In the genomic region with DNA sequence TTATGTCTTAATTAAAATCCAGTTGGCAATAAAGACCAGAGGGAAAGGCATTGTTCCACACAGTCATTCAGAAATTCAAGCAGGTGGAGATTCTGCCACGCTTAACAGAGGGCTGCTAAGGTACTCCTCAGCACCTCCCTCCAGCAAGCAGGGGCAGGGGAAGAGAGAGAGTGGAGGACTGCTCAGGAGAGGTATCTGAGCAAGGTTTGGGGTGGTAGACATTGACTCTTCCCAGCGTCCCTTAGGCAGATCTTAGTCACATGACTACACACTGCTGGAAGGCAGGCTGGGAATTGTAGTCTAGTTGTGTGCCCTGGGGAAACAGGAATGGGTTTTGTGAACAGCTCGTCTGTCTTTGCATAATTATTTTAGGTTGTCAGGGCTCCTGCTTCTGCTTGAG, we compare ENCODE assay signal across 24 cellular contexts.
"Had no signal": no experiment of that assay in that cellular context is flagged by ENCODE, and none has a peak within 500 bp of the region (broad histone marks: within the 10 kb centered on the region; RNA-seq: fewer than 3 reads in every experiment).

No MANE protein-coding gene starts in this region.

- H3K9me3 Mint-ChIP-seq: activated naive CD4-positive, alpha-beta T cell treated with anti-CD3 and anti-CD28 coated beads, Interleukin-2, amount 50 U/mL, for 72 hours; activated T-helper 17 cell treated with anti-CD3 and anti-CD28 coated beads, Interleukin-2, amount 50 U/mL, for 72 hours; immature natural killer cell; stimulated activated naive CD8-positive, alpha-beta T cell treated with anti-CD3 and anti-CD28 coated beads, Interleukin-15, Interleukin-2, amounts not matched to agents 100 ng/mL and 50 ng/mL, for 24 hours; T-helper 2 cell treated with Interferon-gamma antibody and Interleukin-4, amounts not matched to agents 5 μg/mL and 100 μg/mL, for 36 hours had no signal

- H3K4me1 Mint-ChIP-seq: activated T-helper 17 cell treated with anti-CD3 and anti-CD28 coated beads, Interleukin-2, amount 50 U/mL, for 72 hours; immature natural killer cell had no signal

- H3K36me3 ChIP-seq: lower lobe of right lung, neutrophil, ovary, right atrium auricular region, thyroid gland, WERI-Rb-1 had no signal

- H3K4me3 ChIP-seq: lower lobe of right lung, ovary, psoas muscle, right atrium auricular region, thyroid gland had no signal

- ATAC-seq: activated naive CD4-positive, alpha-beta T cell treated with anti-CD3 and anti-CD28 coated beads, Interleukin-2, amount 50 U/mL, for 72 hours; activated T-helper 17 cell treated with anti-CD3 and anti-CD28 coated beads, Interleukin-2, amount 50 U/mL, for 72 hours; left lobe of liver; lower lobe of right lung; naive thymus-derived CD8-positive, alpha-beta T cell; psoas muscle had no signal

- H3K27me3 Mint-ChIP-seq: brain; dendritic cell treated with granulocyte-macrophage colony-stimulating factor and Interleukin-4, amounts not matched to agents 40 ng/mL and 50 ng/mL, for 4 days had no signal

- H3K4me3 Mint-ChIP-seq: activated T-cell treated with anti-CD3 and anti-CD28 coated beads, Interleukin-2, amount 50 U/mL, for 24 hours; activated T-helper 17 cell treated with anti-CD3 and anti-CD28 coated beads, Interleukin-2, amount 50 U/mL, for 72 hours; brain; dendritic cell treated with granulocyte-macrophage colony-stimulating factor and Interleukin-4, amounts not matched to agents 40 ng/mL and 50 ng/mL, for 4 days; immature natural killer cell; naive thymus-derived CD8-positive, alpha-beta T cell; stimulated activated naive CD8-positive, alpha-beta T cell treated with anti-CD3 and anti-CD28 coated beads, Interleukin-15, Interleukin-2, amounts not matched to agents 100 ng/mL and 50 ng/mL, for 24 hours; T-helper 2 cell treated with Interferon-gamma antibody and Interleukin-4, amounts not matched to agents 5 μg/mL and 100 μg/mL, for 36 hours had no signal

- H3K4me1 ChIP-seq: lower lobe of right lung, psoas muscle, right atrium auricular region, thyroid gland had no signal

- H3K9me3 ChIP-seq: lower lobe of right lung, neutrophil, ovary, psoas muscle, right atrium auricular region, thyroid gland had no signal

- H3K27ac ChIP-seq: lower lobe of right lung, neutrophil, ovary, psoas muscle, right atrium auricular region, thyroid gland, WERI-Rb-1 had no signal

- H3K27me3 ChIP-seq: neutrophil, ovary, right atrium auricular region, thyroid gland had no signal

- H3K36me3 Mint-ChIP-seq: activated naive CD4-positive, alpha-beta T cell treated with anti-CD3 and anti-CD28 coated beads, Interleukin-2, amount 50 U/mL, for 72 hours; brain; immature natural killer cell had no signal

- H3K27ac Mint-ChIP-seq: activated naive CD4-positive, alpha-beta T cell treated with anti-CD3 and anti-CD28 coated beads, Interleukin-2, amount 50 U/mL, for 72 hours; activated T-cell treated with anti-CD3 and anti-CD28 coated beads, Interleukin-2, amount 50 U/mL, for 24 hours; activated T-helper 17 cell treated with anti-CD3 and anti-CD28 coated beads, Interleukin-2, amount 50 U/mL, for 72 hours; dendritic cell treated with granulocyte-macrophage colony-stimulating factor and Interleukin-4, amounts not matched to agents 40 ng/mL and 50 ng/mL, for 4 days; immature natural killer cell; stimulated activated naive CD8-positive, alpha-beta T cell treated with anti-CD3 and anti-CD28 coated beads, Interleukin-15, Interleukin-2, amounts not matched to agents 100 ng/mL and 50 ng/mL, for 24 hours; T-helper 2 cell treated with Interferon-gamma antibody and Interleukin-4, amounts not matched to agents 5 μg/mL and 100 μg/mL, for 36 hours had no signal

- DNase-seq: activated CD4-positive, alpha-beta T cell treated with anti-CD3 and anti-CD28 coated beads for 1 hour; activated CD4-positive, alpha-beta T cell treated with anti-CD3 and anti-CD28 coated beads, Interleukin-2, amount 50 U/mL, for 1 hour; activated T-cell treated with anti-CD3 and anti-CD28 coated beads, Interleukin-2, amount 50 U/mL, for 24 hours; aorta; effector CD4-positive, alpha-beta T cell; foreskin melanocyte; immature natural killer cell; lower lobe of right lung; naive thymus-derived CD8-positive, alpha-beta T cell; ovary; psoas muscle; stimulated activated CD4-positive, alpha-beta T cell treated with anti-CD3 and anti-CD28 coated beads, Interleukin-12 subunit alpha, Interleukin-12 subunit beta, amount 100 ng/mL, for 4 hours; substantia nigra; thyroid gland; WERI-Rb-1 had no signal
